Comparison of ENCODE assay signal across 8 cellular contexts in the genomic region with DNA sequence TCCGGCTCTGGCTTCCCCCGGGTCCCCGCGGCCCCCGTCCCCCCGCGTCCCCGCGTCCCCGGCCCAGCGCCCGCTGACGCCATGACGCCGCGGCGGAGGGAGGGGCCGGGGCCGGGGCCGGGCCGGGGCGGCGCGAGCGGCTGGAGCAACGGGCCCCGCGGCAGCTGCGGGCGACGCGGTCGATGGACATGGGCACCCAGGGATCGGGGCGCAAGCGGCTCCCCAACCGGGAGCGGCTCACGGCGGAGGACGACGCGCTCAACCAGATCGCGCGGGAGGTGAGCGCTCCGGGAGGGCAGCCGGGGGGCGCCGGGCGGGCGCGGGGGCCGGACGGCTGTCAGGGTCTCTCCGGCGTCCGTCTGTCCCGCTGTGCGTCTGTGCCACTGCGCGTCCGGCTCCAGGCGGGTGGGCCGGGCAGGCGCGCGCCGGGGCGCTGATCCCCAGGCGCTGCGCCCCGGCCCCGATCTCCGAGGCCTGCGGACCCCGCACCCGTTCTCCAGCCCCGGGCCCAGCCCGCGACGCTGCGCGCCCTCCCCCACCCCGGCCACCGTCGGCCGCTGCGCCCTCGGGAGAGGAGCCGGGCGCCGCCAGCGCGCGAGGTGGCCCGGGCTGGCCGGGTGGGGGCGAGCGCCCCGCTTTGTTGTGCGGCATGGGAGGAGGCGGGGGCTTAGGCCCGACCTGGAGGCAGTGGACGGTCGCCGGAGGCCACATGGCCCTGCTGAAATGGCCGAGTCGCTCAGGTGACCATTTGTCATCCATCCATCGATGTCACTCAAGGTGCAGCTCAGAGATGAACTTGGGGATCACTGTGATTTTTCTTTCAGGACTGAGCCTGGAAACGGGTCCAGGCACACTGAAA. TPM values are rescaled to one million over a fixed set of nuclear protein-coding genes. Genes with fewer than 3 reads are reported as not detected.
DNase-seq lines count a peak whose midpoint lies in the region; FAIRE-seq and TF ChIP-seq lines count a peak whose summit lies in the region.

A gene with protein sequence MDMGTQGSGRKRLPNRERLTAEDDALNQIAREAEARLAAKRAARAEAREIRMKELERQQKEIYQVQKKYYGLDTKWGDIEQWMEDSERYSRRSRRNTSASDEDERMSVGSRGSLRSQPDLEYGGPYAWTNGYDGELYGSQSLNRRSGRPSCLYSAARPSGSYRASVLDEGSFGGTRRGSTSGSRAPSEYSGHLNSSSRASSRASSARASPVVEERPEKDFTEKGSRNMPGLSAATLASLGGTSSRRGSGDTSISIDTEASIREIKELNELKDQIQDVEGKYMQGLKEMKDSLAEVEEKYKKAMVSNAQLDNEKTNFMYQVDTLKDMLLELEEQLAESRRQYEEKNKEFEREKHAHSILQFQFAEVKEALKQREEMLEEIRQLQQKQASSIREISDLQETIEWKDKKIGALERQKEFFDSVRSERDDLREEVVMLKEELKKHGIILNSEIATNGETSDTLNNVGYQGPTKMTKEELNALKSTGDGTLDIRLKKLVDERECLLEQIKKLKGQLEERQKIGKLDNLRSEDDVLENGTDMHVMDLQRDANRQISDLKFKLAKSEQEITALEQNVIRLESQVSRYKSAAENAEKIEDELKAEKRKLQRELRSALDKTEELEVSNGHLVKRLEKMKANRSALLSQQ (plus strand): TSS at position 125 of the 859 bp plus-strand sequence. CDS start 58 bp downstream, at position 183.

- no peak for FAIRE-seq in astrocyte (lab: Jason Lieb, UNC)

- H2AFZ ChIP-seq in astrocyte (ENCODE audit: low read depth, low read length) (peak within 1 kb of the TSS; percentile 69), hepatocyte (peak within 1 kb of the TSS; percentile 83)

- TF ChIP-seq CTCF in CD14-positive monocyte (IDR thresholded peaks at IDR 0.05) (no peak), astrocyte (IDR thresholded peaks at IDR 0.05; ENCODE audit: insufficient read depth, low read depth, low read length) (no peak), hepatocyte (IDR thresholded peaks at IDR 0.05; ENCODE audit: poor library complexity) (peak; percentile 16)

- H3K36me3 Mint-ChIP-seq in CD14-positive monocyte (peaks cover 21 to 32% of the 10 kb centered on the region in 2 donors), IgD-negative memory B cell (peaks cover 3% of the 10 kb centered on the region), astrocyte (ENCODE audit: low read depth, unreplicated experiment) (peaks cover 9% of the 10 kb centered on the region)

- 2% methylated on average over 14 of the region's 112 CpGs for WGBS in hepatocyte (ENCODE audit: low lambda C conversion rate, missing lambda C conversion rate)

- peaks cover 39% of the 10 kb centered on the region for H3K79me2 ChIP-seq in astrocyte (ENCODE audit: insufficient read depth, low read length)
- peaks cover 35% of the 10 kb centered on the region for H3K79me2 ChIP-seq in hepatocyte

- DNase-seq in CD14-positive monocyte (ENCODE audit: low spot score) (no peak), astrocyte (ENCODE audit: low read depth) (no peak), hepatocyte (ENCODE audit: low spot score) (peak; percentile 66), NCI-H226 (no peak), NOMO-1 treated with DMSO at 0.1 percent for 48 hours (lab: John Stamatoyannopoulos, UW; ENCODE audit: unreplicated experiment) (no peak)
- no peak for DNase-seq in central memory CD4-positive, alpha-beta T cell

- H3K9me3 ChIP-seq in astrocyte (ENCODE audit: insufficient read depth, low read depth, low read length) (no peaks in the 10 kb centered on the region), hepatocyte (ENCODE audit: low read depth) (no peaks in the 10 kb centered on the region)

- H3K27me3 ChIP-seq in astrocyte (ENCODE audit: insufficient read depth, low read length) (no peaks in the 10 kb centered on the region), hepatocyte (no peaks in the 10 kb centered on the region), rectal smooth muscle tissue (ENCODE audit: control insufficient read depth, insufficient read depth, low read length) (no peaks in the 10 kb centered on the region)

- H3K9me3 Mint-ChIP-seq in CD14-positive monocyte (peaks cover 0 to 6% (median 0%) of the 10 kb centered on the region in 7 donors), IgD-negative memory B cell (no peaks in the 10 kb centered on the region), astrocyte (ENCODE audit: unreplicated experiment) (no peaks in the 10 kb centered on the region)

- peak within 1 kb of the TSS; percentile 97 for H3K4me2 ChIP-seq in astrocyte (ENCODE audit: low read length)
- H3K4me2 ChIP-seq in hepatocyte: peak within 1 kb of the TSS; percentile 90

- H3K36me3 ChIP-seq in astrocyte (ENCODE audit: insufficient read depth, low read length) (no peaks in the 10 kb centered on the region), hepatocyte (replicated peaks; ENCODE audit: insufficient read depth, low read depth) (no peaks in the 10 kb centered on the region), rectal smooth muscle tissue (ENCODE audit: control insufficient read depth, insufficient read depth, low read length) (no peaks in the 10 kb centered on the region)

- H3K9ac ChIP-seq in astrocyte (ENCODE audit: low read length): peak within 1 kb of the TSS; percentile 86
- no peak within 1 kb of the TSS for H3K9ac ChIP-seq in rectal smooth muscle tissue (ENCODE audit: low read length)

- H3K27ac Mint-ChIP-seq in CD14-positive monocyte (peak within 1 kb of the TSS; percentile 44 to 98 (median 92)), IgD-negative memory B cell (peak within 1 kb of the TSS in 1 of 3 donors; percentile 48), astrocyte (ENCODE audit: unreplicated experiment) (peak within 1 kb of the TSS; percentile 89)

- H3K27me3 Mint-ChIP-seq in CD14-positive monocyte (ENCODE audit: low read depth in 3 of 3) (peaks cover 24 to 52% (median 41%) of the 10 kb centered on the region in 3 donors), IgD-negative memory B cell (peaks cover 48% of the 10 kb centered on the region), astrocyte (ENCODE audit: low read depth, unreplicated experiment) (peaks cover 17% of the 10 kb centered on the region)

- peak within 1 kb of the TSS; percentile 91 for H3K4me3 ChIP-seq in astrocyte (ENCODE audit: insufficient read depth, low read depth, low read length)
- peak within 1 kb of the TSS; percentile 82 for H3K4me3 ChIP-seq in hepatocyte
- H3K4me3 ChIP-seq in rectal smooth muscle tissue (ENCODE audit: low read length): peak within 1 kb of the TSS; percentile 52

- H3K4me1 Mint-ChIP-seq in CD14-positive monocyte (peaks cover 57% of the 10 kb centered on the region), IgD-negative memory B cell (peaks cover 0 to 12% (median 1%) of the 10 kb centered on the region in 3 donors), astrocyte (ENCODE audit: low read depth, unreplicated experiment) (peaks cover 31% of the 10 kb centered on the region)

- H4K20me1 ChIP-seq in astrocyte (ENCODE audit: insufficient read depth, low read length) (peaks cover 40% of the 10 kb centered on the region), hepatocyte (ENCODE audit: insufficient read depth, poor library complexity, severe bottlenecking) (peaks cover 6% of the 10 kb centered on the region)

- H3K4me3 Mint-ChIP-seq in CD14-positive monocyte (peak within 1 kb of the TSS; percentile 88 to 90), IgD-negative memory B cell (peak within 1 kb of the TSS; percentile 72 to 90 (median 86)), astrocyte (ENCODE audit: unreplicated experiment) (peak within 1 kb of the TSS; percentile 92)

- H3K27ac ChIP-seq in astrocyte (ENCODE audit: low read depth, low read length): no peak within 1 kb of the TSS
- no peak within 1 kb of the TSS for H3K27ac ChIP-seq in hepatocyte
- H3K27ac ChIP-seq in rectal smooth muscle tissue (ENCODE audit: low read depth, low read length): peak within 1 kb of the TSS; percentile 21

- intact Hi-C loops in CD14-positive monocyte (cut with micrococcal nuclease): loop anchor here in 1 of 2 donors (5.0 kb wide), 1 partner anchor 35 kb away; no protein-coding TSS in a partner anchor

- H3K9me2 ChIP-seq in hepatocyte (replicated peaks; ENCODE audit: insufficient read depth): no peaks in the 10 kb centered on the region

- H3K4me1 ChIP-seq in astrocyte (ENCODE audit: insufficient read depth, low read length): peaks cover 13% of the 10 kb centered on the region
- H3K4me1 ChIP-seq in hepatocyte (ENCODE audit: insufficient read depth): peaks cover 11% of the 10 kb centered on the region
- peaks cover 9% of the 10 kb centered on the region for H3K4me1 ChIP-seq in rectal smooth muscle tissue (ENCODE audit: control insufficient read depth, insufficient read depth, low read length)

RNA-seq across cellular contexts. Expression of the gene that starts here (rescaled TPM):
- polyA plus RNA-seq in CD14-positive monocyte (10 to 100 TPM; 67.3 to 98.3 TPM), IgD-negative memory B cell (123 TPM), hepatocyte (64.1 and 81.4 TPM in 2 replicates)
- total RNA-seq in astrocyte (83.3 and 84.1 TPM in 2 replicates), hepatocyte (42.7 and 49.0 TPM in 2 replicates)
